Comparison of ENCODE assay signal across 21 cellular contexts in the genomic region with DNA sequence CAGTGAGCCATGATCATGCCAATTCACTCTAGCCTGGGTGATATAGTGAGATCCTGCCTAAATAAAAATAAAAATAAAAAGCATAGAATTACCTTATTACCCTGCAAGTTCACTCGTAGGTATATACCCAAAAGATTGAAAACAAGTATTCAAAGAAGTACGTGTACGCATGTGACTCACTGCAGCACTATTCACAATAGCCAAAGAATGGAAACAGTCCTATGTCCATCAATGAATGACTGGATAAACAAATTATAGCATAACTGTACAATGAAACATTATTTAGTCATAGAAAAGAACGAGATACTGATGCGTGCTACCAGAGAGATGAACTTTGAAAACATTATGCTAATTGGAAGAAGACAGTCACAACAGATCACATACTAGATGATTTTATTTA.
DNase-seq lines count a peak whose midpoint lies in the region; ATAC-seq and TF ChIP-seq lines count a peak whose summit lies in the region.
"Had no signal": no experiment of that assay in that cellular context is flagged by ENCODE, and none has a peak within 500 bp of the region (broad histone marks: within the 10 kb centered on the region; RNA-seq: fewer than 3 reads in every experiment).

No MANE protein-coding gene starts in this region.

- H3K4me3 Mint-ChIP-seq in activated naive CD8-positive, alpha-beta T cell treated with anti-CD3 and anti-CD28 coated beads for 36 hours = no peak overlapping the region
- H3K4me3 Mint-ChIP-seq: activated CD4-positive, alpha-beta T cell treated with anti-CD3 and anti-CD28 coated beads for 36 hours; activated naive CD8-positive, alpha-beta T cell had no signal

- no peaks in the 10 kb centered on the region for H3K36me3 Mint-ChIP-seq in activated naive CD8-positive, alpha-beta T cell treated with anti-CD3 and anti-CD28 coated beads for 36 hours
- H3K36me3 Mint-ChIP-seq: activated naive CD8-positive, alpha-beta T cell had no signal

- 3 to 6% methylated on average over 4 to 5 of the region's 5 CpGs for WGBS in GM23248 (ENCODE audit: low coverage in 1 of 2, low lambda C conversion rate in 2 of 2, missing lambda C conversion rate in 2 of 2), 2 experiments
- WGBS in right cardiac atrium = 54% methylated on average over 5 of the region's 5 CpGs

- no peak for ATAC-seq in lower lobe of right lung
- no peak for ATAC-seq in right cardiac atrium
- ATAC-seq: activated CD4-positive, alpha-beta T cell treated with anti-CD3 and anti-CD28 coated beads for 36 hours; K562; sciatic nerve had no signal

- H2AFZ ChIP-seq in GM23248 = no peak overlapping the region

- intact Hi-C loops in lower lobe of right lung (cut with DNase I) = no loop called here
- intact Hi-C loops in right cardiac atrium (cut with DNase I) = no loop called here

- no peak overlapping the region for H3K27ac ChIP-seq in GM23248
- H3K27ac ChIP-seq in lower lobe of right lung = no peak overlapping the region
- no peak overlapping the region for H3K27ac ChIP-seq in right cardiac atrium (ENCODE audit: low read length)
- H3K27ac ChIP-seq: cardiac muscle cell, tibial artery had no signal

- H3K4me3 ChIP-seq in GM23248 = no peak overlapping the region
- no peak overlapping the region for H3K4me3 ChIP-seq in fibroblast of pulmonary artery (replicated peaks; ENCODE audit: low read depth, low read length)
- no peak overlapping the region for H3K4me3 ChIP-seq in lower lobe of right lung
- no peak overlapping the region for H3K4me3 ChIP-seq in right cardiac atrium (ENCODE audit: low read length)
- H3K4me3 ChIP-seq: cardiac muscle cell, K562, tibial artery had no signal

- no peaks in the 10 kb centered on the region for H3K9me2 ChIP-seq in GM23248 (ENCODE audit: insufficient read depth)

- no peaks in the 10 kb centered on the region for H3K27me3 Mint-ChIP-seq in activated naive CD8-positive, alpha-beta T cell treated with anti-CD3 and anti-CD28 coated beads for 36 hours
- H3K27me3 Mint-ChIP-seq: activated CD4-positive, alpha-beta T cell treated with anti-CD3 and anti-CD28 coated beads for 36 hours; activated naive CD8-positive, alpha-beta T cell had no signal

- no peaks in the 10 kb centered on the region for H3K9me3 Mint-ChIP-seq in activated naive CD8-positive, alpha-beta T cell treated with anti-CD3 and anti-CD28 coated beads for 36 hours

- H3K4me2 ChIP-seq in GM23248 (ENCODE audit: unreplicated experiment) = no peak overlapping the region

- H3K4me1 ChIP-seq in GM23248 (ENCODE audit: insufficient read depth) (peaks cover 4% of the 10 kb centered on the region), lower lobe of right lung (no peaks in the 10 kb centered on the region), right cardiac atrium (ENCODE audit: control insufficient read depth, insufficient read depth, low read length) (no peaks in the 10 kb centered on the region)
- H3K4me1 ChIP-seq: tibial artery had no signal

- H3K79me2 ChIP-seq in GM23248 (ENCODE audit: insufficient read depth) = no peaks in the 10 kb centered on the region

- no peak overlapping the region for H3K27ac Mint-ChIP-seq in activated naive CD8-positive, alpha-beta T cell treated with anti-CD3 and anti-CD28 coated beads for 36 hours
- H3K27ac Mint-ChIP-seq: activated CD4-positive, alpha-beta T cell treated with anti-CD3 and anti-CD28 coated beads for 36 hours; activated naive CD8-positive, alpha-beta T cell had no signal

- H3K9me3 ChIP-seq in GM23248 (ENCODE audit: low read depth) (no peaks in the 10 kb centered on the region), lower lobe of right lung (no peaks in the 10 kb centered on the region), right cardiac atrium (ENCODE audit: control insufficient read depth, low read length) (no peaks in the 10 kb centered on the region)
- H3K9me3 ChIP-seq: tibial artery had no signal

- in situ Hi-C loops in GM23248 (cut with MboI) = no loop called here

- H3F3A ChIP-seq in GM23248 (ENCODE audit: insufficient read depth) = no peaks in the 10 kb centered on the region

- TF ChIP-seq CTCF in fibroblast of pulmonary artery (IDR thresholded peaks at IDR 0.05; ENCODE audit: low read length, missing control alignments) (no peak), lower lobe of right lung (IDR thresholded peaks at IDR 0.05) (no peak)

- H4K20me1 ChIP-seq in GM23248 (ENCODE audit: insufficient read depth) = no peaks in the 10 kb centered on the region

- H3K36me3 ChIP-seq in GM23248 (ENCODE audit: low read depth) (no peaks in the 10 kb centered on the region), lower lobe of right lung (no peaks in the 10 kb centered on the region)
- H3K36me3 ChIP-seq: cardiac muscle cell, tibial artery had no signal

- H3K27me3 ChIP-seq in GM23248 (replicated peaks; ENCODE audit: insufficient read depth) = no peaks in the 10 kb centered on the region
- H3K27me3 ChIP-seq in lower lobe of right lung (ENCODE audit: low read depth) = no peaks in the 10 kb centered on the region
- no peaks in the 10 kb centered on the region for H3K27me3 ChIP-seq in right cardiac atrium (ENCODE audit: control insufficient read depth, insufficient read depth)
- H3K27me3 ChIP-seq: cardiac muscle cell, tibial artery had no signal

- H3K9ac ChIP-seq in GM23248 = no peak overlapping the region

- DNase-seq in GM23248 (peak; percentile 61), amniotic epithelial cell (ENCODE audit: low read depth) (peak; percentile 42), fibroblast of pulmonary artery (ENCODE audit: low read depth) (peak; percentile 44), stromal cell of bone marrow (ENCODE audit: low read depth) (peak; percentile 2), lower lobe of right lung (no peak), right cardiac atrium (no peak)
- no peak for DNase-seq in activated naive CD8-positive, alpha-beta T cell treated with anti-CD3 and anti-CD28 coated beads for 36 hours
- DNase-seq: activated CD4-positive, alpha-beta T cell treated with anti-CD3 and anti-CD28 coated beads for 36 hours; C1 segment of cervical spinal cord; erythroblast; GF-D8; head of caudate nucleus; NCI-H1092; NCI-H2081 treated with DMSO at 0.1 percent for 48 hours; NCI-H510A treated with DMSO at 0.1 percent for 48 hours; stimulated activated naive CD4-positive, alpha-beta T cell treated with Interleukin-2 at 50 U/mL for 16 hours; tibial artery had no signal

- H3K4me1 Mint-ChIP-seq in activated naive CD8-positive, alpha-beta T cell treated with anti-CD3 and anti-CD28 coated beads for 36 hours = no peaks in the 10 kb centered on the region
- H3K4me1 Mint-ChIP-seq: activated CD4-positive, alpha-beta T cell treated with anti-CD3 and anti-CD28 coated beads for 36 hours had no signal

Comparison
In these comparisons a context has a peak if more than half of its experiments do, and no peak if none do; other contexts are left out.
1. DNase-seq: peak in GM23248 (single experiment), amniotic epithelial cell (single experiment), fibroblast of pulmonary artery (single experiment) and stromal cell of bone marrow (single experiment); none in lower lobe of right lung (single experiment), activated naive CD8-positive, alpha-beta T cell treated with anti-CD3 and anti-CD28 coated beads for 36 hours (single experiment) and right cardiac atrium (0 of 3).